In the genomic region with DNA sequence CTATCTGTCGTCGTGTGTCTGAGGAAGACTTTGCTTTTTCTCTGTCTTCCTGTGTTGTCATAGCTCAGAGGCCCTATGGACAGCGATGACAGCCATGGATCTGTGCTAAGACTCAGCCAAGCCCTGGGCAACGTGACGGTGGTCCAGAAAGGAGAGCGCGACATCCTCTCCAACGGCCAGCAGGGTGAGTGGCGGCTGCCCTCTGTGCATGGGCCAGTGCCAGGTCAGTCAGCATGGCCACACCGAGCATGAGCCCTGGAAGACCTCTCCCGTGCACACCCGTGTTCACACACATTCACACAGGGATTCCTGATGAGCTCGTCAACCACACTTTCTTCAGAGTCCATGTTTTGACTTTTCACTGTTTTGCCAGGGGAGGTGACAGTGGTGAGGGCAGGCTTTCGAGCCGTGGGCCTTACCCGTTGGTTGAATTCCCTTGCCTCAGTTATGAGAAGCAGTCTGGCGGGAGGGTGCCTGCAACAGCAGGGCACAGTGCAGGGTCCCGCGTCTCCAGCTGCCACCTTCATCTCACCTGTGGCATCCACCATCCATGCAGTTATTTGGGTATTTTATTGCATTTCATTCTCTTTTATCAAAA, we compare ENCODE assay signal across 22 cellular contexts.
"Had no signal": no experiment of that assay in that cellular context is flagged by ENCODE, and none has a peak within 500 bp of the region (broad histone marks: within the 10 kb centered on the region; RNA-seq: fewer than 3 reads in every experiment).

No MANE protein-coding gene starts in this region.

- H3K9me3 ChIP-seq: adrenal gland, Peyer's patch, SJSA1 had no signal

- H3K27me3 ChIP-seq: adrenal gland, Peyer's patch, SJSA1 had no signal

- H3K27ac Mint-ChIP-seq: activated CD8-positive, alpha-beta T cell treated with anti-CD3 and anti-CD28 coated beads, Interleukin-2, amount 10 ng/mL, durations not matched to agents 7 days and 5 days; activated naive CD8-positive, alpha-beta T cell treated with anti-CD3 and anti-CD28 coated beads, Interleukin-2, amount 10 ng/mL, durations not matched to agents 7 days and 5 days; T-helper 1 cell treated with Interleukin-12 subunit alpha and Interleukin-12 subunit beta and Interleukin-4 antibody, amounts not matched to agents 30 μg/mL and 1 μg/mL, for 36 hours had no signal

- H3K9me3 Mint-ChIP-seq: activated naive CD8-positive, alpha-beta T cell treated with anti-CD3 and anti-CD28 coated beads, Interleukin-2, amount 10 ng/mL, durations not matched to agents 7 days and 5 days; T-helper 1 cell treated with Interleukin-12 subunit alpha and Interleukin-12 subunit beta and Interleukin-4 antibody, amounts not matched to agents 30 μg/mL and 1 μg/mL, for 36 hours had no signal

- ATAC-seq: activated CD8-positive, alpha-beta T cell treated with anti-CD3 and anti-CD28 coated beads, Interleukin-2, amount 10 ng/mL, durations not matched to agents 7 days and 5 days; WTC11 had no signal

- H3K27me3 Mint-ChIP-seq: activated naive CD8-positive, alpha-beta T cell treated with anti-CD3 and anti-CD28 coated beads, Interleukin-2, amount 10 ng/mL, durations not matched to agents 7 days and 5 days had no signal

- H3K4me1 Mint-ChIP-seq: WTC11 had no signal

- H3K4me3 ChIP-seq: adrenal gland, Peyer's patch, SJSA1 had no signal

- H3K27ac ChIP-seq: Peyer's patch had no signal

- DNase-seq: activated CD4-positive, alpha-beta T cell treated with anti-CD3 and anti-CD28 coated beads for 48 hours; activated CD4-positive, alpha-beta T cell treated with anti-CD3 and anti-CD28 coated beads, Interleukin-2, amount 50 U/mL, for 4 hours; activated CD4-positive, CD25-positive, alpha-beta regulatory T cell treated with anti-CD3 and anti-CD28 coated beads, Interleukin-2, amount 50 U/mL, for 72 hours; activated CD8-positive, alpha-beta memory T cell treated with anti-CD3 and anti-CD28 coated beads, Interleukin-2, amount 50 U/mL, for 48 hours; activated CD8-positive, alpha-beta T cell treated with anti-CD3 and anti-CD28 coated beads, Interleukin-2, amount 10 ng/mL, durations not matched to agents 7 days and 5 days; activated naive CD4-positive, alpha-beta T cell treated with anti-CD3 and anti-CD28 coated beads, Interleukin-2, amount 50 U/mL, for 16 hours; activated naive CD8-positive, alpha-beta T cell treated with anti-CD3 and anti-CD28 coated beads, Interleukin-2, amount 10 ng/mL, durations not matched to agents 7 days and 5 days; activated T-cell treated with anti-CD3 and anti-CD28 coated beads, Interleukin-2, amount 50 U/mL, for 1 hour; anterior cingulate cortex; central memory CD4-positive, alpha-beta T cell; KG1; NCI-H1092; NCI-H1436 treated with DMSO at 0.1 percent for 48 hours; NCI-H187; NCI-H2081; NCI-H510A treated with DMSO at 0.1 percent for 48 hours; Peyer's patch; Right ventricle myocardium superior had no signal

- H3K4me3 Mint-ChIP-seq: activated CD8-positive, alpha-beta T cell treated with anti-CD3 and anti-CD28 coated beads, Interleukin-2, amount 10 ng/mL, durations not matched to agents 7 days and 5 days; activated naive CD8-positive, alpha-beta T cell treated with anti-CD3 and anti-CD28 coated beads, Interleukin-2, amount 10 ng/mL, durations not matched to agents 7 days and 5 days; T-helper 1 cell treated with Interleukin-12 subunit alpha and Interleukin-12 subunit beta and Interleukin-4 antibody, amounts not matched to agents 30 μg/mL and 1 μg/mL, for 36 hours; WTC11 had no signal
